In the genomic region with DNA sequence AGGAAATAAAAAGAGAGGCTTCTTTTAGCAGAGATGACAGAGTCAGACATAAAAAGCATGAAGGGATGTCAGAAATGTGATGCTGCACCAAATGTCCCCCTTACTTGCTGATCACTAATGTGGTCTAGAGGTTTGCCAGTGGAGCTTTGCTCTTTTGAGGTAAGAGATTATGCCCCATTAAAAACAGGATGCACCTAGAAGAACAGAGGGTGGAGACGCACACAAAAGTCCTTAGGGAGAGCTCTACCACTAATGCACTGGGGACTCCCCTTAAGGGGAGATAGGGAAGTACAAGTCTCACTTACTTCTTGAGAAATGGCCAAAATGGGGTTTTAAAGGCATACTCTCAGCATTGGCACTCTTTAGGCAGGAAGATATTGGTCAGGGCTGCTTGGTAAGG, we compare ENCODE assay signal across 25 cellular contexts. TPM values are rescaled to one million over a fixed set of nuclear protein-coding genes. Genes with fewer than 3 reads are reported as not detected.
DNase-seq lines count a peak whose midpoint lies in the region; ATAC-seq and TF ChIP-seq lines count a peak whose summit lies in the region.
"Had no signal": no experiment of that assay in that cellular context is flagged by ENCODE, and none has a peak within 500 bp of the region (broad histone marks: within the 10 kb centered on the region; RNA-seq: fewer than 3 reads in every experiment).

No MANE protein-coding gene starts in this region.

- no peaks in the 10 kb centered on the region for H3K79me2 ChIP-seq in DND-41 (ENCODE audit: insufficient read depth, low read length)
- no peaks in the 10 kb centered on the region for H3K79me2 ChIP-seq in H9 (ENCODE audit: insufficient read depth, low read length)
- H3K79me2 ChIP-seq in osteoblast (ENCODE audit: insufficient read depth, low read length) = no peaks in the 10 kb centered on the region

- no peak overlapping the region for H3K23ac ChIP-seq in H9 (ENCODE audit: insufficient read length, low read depth, low read length)

- H3T11ph ChIP-seq in H9 (ENCODE audit: low read length) = no peak overlapping the region

- H3K4me1 ChIP-seq in DND-41 (ENCODE audit: insufficient read depth, low read length) (no peaks in the 10 kb centered on the region), H9 (ENCODE audit: insufficient read depth, low read length) (no peaks in the 10 kb centered on the region), osteoblast (ENCODE audit: insufficient read depth, low read length) (peaks cover 10% of the 10 kb centered on the region)
- H3K4me1 ChIP-seq: breast epithelium had no signal

- peaks cover 0 to 3% (median 0%) of the 10 kb centered on the region in 3 experiments; a peak in 1 of 7 replicates for H3K36me3 Mint-ChIP-seq in H9 (ENCODE audit: insufficient read depth in 1 of 3, low read depth in 3 of 3)
- H3K36me3 Mint-ChIP-seq: WTC11 had no signal

- ATAC-seq in DND-41 (ENCODE audit: insufficient read depth, low read depth) = 0 out of 3 replicates have a peak, but pooled peaks have one; percentile 17
- no peak for ATAC-seq in GM21390 (IDR thresholded peaks at IDR 0.05; ENCODE audit: unreplicated experiment)
- ATAC-seq: activated T-cell treated with anti-CD3 and anti-CD28 coated beads, Interleukin-2, amount 50 U/mL, for 72 hours; gastrocnemius medialis; left lobe of liver; WTC11 had no signal

- H4K5ac ChIP-seq in H9 (ENCODE audit: insufficient read length, low read depth, low read length) = no peak overlapping the region

- no peak overlapping the region for H3K27ac ChIP-seq in DND-41 (ENCODE audit: low read length)
- H3K27ac ChIP-seq in H9 (ENCODE audit: insufficient read length, low read depth, low read length) = no peak overlapping the region
- H3K27ac ChIP-seq in osteoblast (ENCODE audit: low read depth, low read length) = no peak overlapping the region
- H3K27ac ChIP-seq: breast epithelium, gastrocnemius medialis, ovary, thyroid gland had no signal

- no peak overlapping the region for H3K14ac ChIP-seq in H9 (ENCODE audit: insufficient read depth, low read length)

- H3K27me3 Mint-ChIP-seq in H9 (ENCODE audit: low read depth) = no peaks in the 10 kb centered on the region

- H3K9me3 Mint-ChIP-seq in H9 = peaks cover 0 to 5% of the 10 kb centered on the region in 2 experiments; a peak in 1 of 5 replicates
- H3K9me3 Mint-ChIP-seq: activated T-cell treated with anti-CD3 and anti-CD28 coated beads, Interleukin-2, amount 50 U/mL, for 72 hours; WTC11 had no signal

- no peak overlapping the region for H3K4ac ChIP-seq in H9 (ENCODE audit: low read depth, low read length)

- H3K4me3 ChIP-seq in DND-41 (ENCODE audit: low read depth in 1 of 2, low read length in 2 of 2) = no peak overlapping the region
- no peak overlapping the region for H3K4me3 ChIP-seq in osteoblast (ENCODE audit: insufficient read depth, low read length)
- H3K4me3 ChIP-seq: breast epithelium, gastrocnemius medialis, ovary, thyroid gland had no signal

- H4K91ac ChIP-seq in H9 (ENCODE audit: insufficient read length, low read depth, low read length) = no peak overlapping the region

- H3K4me1 Mint-ChIP-seq in H9 = peaks cover 4 to 5% of the 10 kb centered on the region in 2 experiments; a peak in 3 of 4 replicates

- no peaks in the 10 kb centered on the region for H3K23me2 ChIP-seq in H9 (ENCODE audit: insufficient read length, low read depth, low read length, poor library complexity, severe bottlenecking)

- H3K4me2 ChIP-seq in DND-41 (ENCODE audit: insufficient read depth, low read length) = no peak overlapping the region
- H3K4me2 ChIP-seq in H9 (ENCODE audit: insufficient read depth, insufficient read length, low read length) = no peak overlapping the region
- no peak overlapping the region for H3K4me2 ChIP-seq in osteoblast (ENCODE audit: insufficient read depth, low read length)

- no peak overlapping the region for H2BK15ac ChIP-seq in H9 (ENCODE audit: low read depth, low read length)

- WGBS in H9 (ENCODE audit: extremely low coverage, insufficient read length, low lambda C conversion rate) = no CpG with 5 or more reads among the region's 1 CpG

- no peak overlapping the region for H3K4me3 Mint-ChIP-seq in H9
- H3K4me3 Mint-ChIP-seq: activated T-cell treated with anti-CD3 and anti-CD28 coated beads, Interleukin-2, amount 50 U/mL, for 72 hours; WTC11 had no signal

- H2BK5ac ChIP-seq in H9 (ENCODE audit: insufficient read length, low read length) = no peak overlapping the region

- no peaks in the 10 kb centered on the region for H3K79me1 ChIP-seq in H9 (ENCODE audit: insufficient read depth, low read depth, low read length, poor library complexity, severe bottlenecking)

- H3K18ac ChIP-seq in H9 (ENCODE audit: insufficient read length, low read depth, low read length) = no peak overlapping the region

- H2BK12ac ChIP-seq in H9 (ENCODE audit: insufficient read length, low read depth, low read length) = no peak overlapping the region

- H2AFZ ChIP-seq in DND-41 (ENCODE audit: low read depth, low read length) (no peak overlapping the region), H9 (ENCODE audit: low read length) (no peak overlapping the region), osteoblast (ENCODE audit: low read length) (no peak overlapping the region)

- no peak overlapping the region for H2AK5ac ChIP-seq in H9 (ENCODE audit: insufficient read length, low read length)

- H2BK120ac ChIP-seq in H9 (ENCODE audit: low read depth, low read length, poor library complexity, severe bottlenecking) = no peak overlapping the region

- no peak overlapping the region for H3K27ac Mint-ChIP-seq in H9
- H3K27ac Mint-ChIP-seq: activated T-cell treated with anti-CD3 and anti-CD28 coated beads, Interleukin-2, amount 50 U/mL, for 72 hours; WTC11 had no signal

- no peaks in the 10 kb centered on the region for H4K20me1 ChIP-seq in DND-41 (ENCODE audit: insufficient read depth, low read length)
- no peaks in the 10 kb centered on the region for H4K20me1 ChIP-seq in H9 (ENCODE audit: control insufficient read depth, insufficient read depth, insufficient read length)
- H4K20me1 ChIP-seq in osteoblast (ENCODE audit: insufficient read depth, low read length) = no peaks in the 10 kb centered on the region

- H3K9ac ChIP-seq in DND-41 (ENCODE audit: low read depth, low read length) = no peak overlapping the region
- no peak overlapping the region for H3K9ac ChIP-seq in H9 (ENCODE audit: extremely low read depth, insufficient read length, low read length)

- H2BK20ac ChIP-seq in H9 (ENCODE audit: low read depth, low read length, poor library complexity, severe bottlenecking) = no peak overlapping the region

- TF ChIP-seq CTCF in DND-41 (IDR thresholded peaks at IDR 0.05; ENCODE audit: borderline replicate concordance, extremely low read depth, low read length, poor library complexity, severe bottlenecking) (no peak), H9 (conservative IDR thresholded peaks at IDR 0.05) (0 out of 3 replicates have a peak, but pooled peaks have one; percentile 13), osteoblast (IDR thresholded peaks at IDR 0.05; ENCODE audit: extremely low read depth, low read depth, low read length) (peak; percentile 5)

- H3K9me3 ChIP-seq in DND-41 (ENCODE audit: insufficient read depth, low read length, severe bottlenecking) = no peaks in the 10 kb centered on the region
- H3K9me3 ChIP-seq in H9 (ENCODE audit: control insufficient read depth, low read depth, low read length) = no peaks in the 10 kb centered on the region
- no peaks in the 10 kb centered on the region for H3K9me3 ChIP-seq in osteoblast (ENCODE audit: low read depth, low read length)
- H3K9me3 ChIP-seq: breast epithelium, gastrocnemius medialis, ovary, thyroid gland had no signal

- no peak overlapping the region for H3K56ac ChIP-seq in H9 (ENCODE audit: insufficient read length, low read depth, low read length)

- H3K27me3 ChIP-seq in DND-41 (ENCODE audit: insufficient read depth, low read length, poor library complexity) (no peaks in the 10 kb centered on the region), H9 (ENCODE audit: insufficient read depth, low read length) (no peaks in the 10 kb centered on the region), osteoblast (ENCODE audit: insufficient read depth, low read length) (no peaks in the 10 kb centered on the region)
- H3K27me3 ChIP-seq: breast epithelium, gastrocnemius medialis, ovary, thyroid gland had no signal

- DNase-seq in DND-41 = no peak
- DNase-seq in H9 = no peak
- peak; percentile 20 for DNase-seq in SKM-1 treated with dmso at 0.1 percent for 144 hours (lab: John Stamatoyannopoulos, UW; ENCODE audit: unreplicated experiment)
- DNase-seq in osteoblast (ENCODE audit: insufficient read length, low spot score, missing footprints) = no peak
- DNase-seq in pons (ENCODE audit: low spot score) = no peak
- DNase-seq in stimulated activated CD4-positive, alpha-beta T cell treated with anti-CD3 and anti-CD28 coated beads, Interleukin-4, amount 100 ng/mL, for 4 hours = no peak
- DNase-seq: activated T-cell treated with anti-CD3 and anti-CD28 coated beads, Interleukin-2, amount 50 U/mL, for 72 hours; C1 segment of cervical spinal cord; dermis blood vessel endothelial cell; DMS53; erythroblast; gastrocnemius medialis; NCI-H1105; NCI-H2171; NCI-H774; ovary; stimulated activated CD4-positive, alpha-beta T cell treated with anti-CD3 and anti-CD28 coated beads, Interleukin-4, amount 100 ng/mL, for 1 hour; stimulated activated CD8-positive, alpha-beta memory T cell treated with anti-CD3 and anti-CD28 coated beads, Interleukin-4, amount 100 ng/mL, for 48 hours; thyroid gland had no signal

- no peak overlapping the region for H4K8ac ChIP-seq in H9 (replicated peaks; ENCODE audit: insufficient read length, low read depth, low read length)

- H3K36me3 ChIP-seq in DND-41 (ENCODE audit: insufficient read depth, low read length) (no peaks in the 10 kb centered on the region), osteoblast (ENCODE audit: insufficient read depth, low read length) (no peaks in the 10 kb centered on the region)
- H3K36me3 ChIP-seq: breast epithelium, gastrocnemius medialis, ovary, thyroid gland had no signal

RNA-seq across cellular contexts. Expression of a gene that starts 16.8 kb away (rescaled TPM):
- total RNA-seq in H9 (2021) (not detected in 2 replicates), osteoblast (not detected in 2 replicates)
- total RNA-seq: activated T-cell treated with anti-CD3 and anti-CD28 coated beads, Interleukin-2, amount 50 U/mL, for 72 hours; breast epithelium; dermis blood vessel endothelial cell; gastrocnemius medialis; left lobe of liver; ovary; RPMI7951; skeletal muscle tissue; thyroid gland; WTC11 had no signal

RNA-seq across cellular contexts. Expression of a gene that starts 25.5 kb away (rescaled TPM):
- total RNA-seq in H9 (2021) (not detected in 2 replicates), osteoblast (0.88 and 1.1 TPM in 2 replicates)
- total RNA-seq: activated T-cell treated with anti-CD3 and anti-CD28 coated beads, Interleukin-2, amount 50 U/mL, for 72 hours; breast epithelium; dermis blood vessel endothelial cell; gastrocnemius medialis; left lobe of liver; RPMI7951; skeletal muscle tissue; thyroid gland; WTC11 had no signal
